8 cellular contexts compared by ENCODE assay signal in the genomic region with DNA sequence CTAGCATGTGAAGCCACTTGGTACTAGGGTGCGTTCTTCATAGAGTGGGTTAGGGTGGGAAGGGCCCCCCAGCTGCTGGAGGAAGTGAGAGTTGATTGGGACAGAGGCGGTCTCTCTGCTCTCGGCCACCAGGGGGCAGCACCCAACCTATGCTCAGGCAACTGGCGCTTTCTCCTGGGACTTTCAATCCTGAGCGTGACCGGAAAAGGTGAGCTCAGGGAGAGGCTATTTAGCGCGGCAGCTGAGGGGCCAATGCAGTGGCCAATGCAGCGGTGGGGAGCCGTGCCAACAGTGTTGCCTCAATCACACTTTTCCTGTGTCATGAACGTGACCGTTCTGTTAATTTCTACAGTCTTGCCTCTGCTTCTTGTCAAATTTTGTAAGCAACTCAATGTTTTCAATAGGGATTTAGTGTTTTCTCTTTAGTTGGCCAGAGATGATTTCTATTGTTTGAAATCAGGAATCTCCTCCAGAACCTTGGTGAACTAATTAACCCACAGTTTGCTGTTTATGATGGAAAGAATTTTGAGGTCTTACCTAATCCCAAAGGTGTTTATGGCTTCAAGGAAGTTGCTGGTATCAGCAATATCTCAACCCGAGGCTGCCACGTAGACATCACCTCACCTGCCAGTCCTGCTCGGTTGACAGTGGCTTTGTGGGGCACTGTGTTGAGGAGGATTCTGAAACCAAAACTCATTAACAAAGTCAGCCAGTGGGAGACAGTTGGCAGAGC.
DNase-seq lines count a peak whose midpoint lies in the region; ATAC-seq and TF ChIP-seq lines count a peak whose summit lies in the region.

No MANE protein-coding gene starts in this region.

- ATAC-seq in GM21360 (IDR thresholded peaks at IDR 0.05; ENCODE audit: unreplicated experiment) (peak; percentile 90), right cardiac atrium (peak; percentile 70 to 89)

- intact Hi-C loops in right cardiac atrium (cut with DNase I) = loop anchor here in 1 of 4 donors (10.0 kb wide), 1 partner anchor 228 kb away; no protein-coding TSS in a partner anchor

- TF ChIP-seq EP300 in Ishikawa (IDR thresholded peaks at IDR 0.05; ENCODE audit: borderline replicate concordance) = peak; percentile 28; the same call in 1 of the 2 replicates

- DNase-seq in COLO668 (lab: John Stamatoyannopoulos, UW; ENCODE audit: unreplicated experiment) (peak; percentile 52), SKM-1 treated with dmso at 0.1 percent for 144 hours (lab: John Stamatoyannopoulos, UW; ENCODE audit: unreplicated experiment) (peak; percentile 81), amniotic stem cell (lab: John Stamatoyannopoulos, UW) (peak; percentile 5), right cardiac atrium (peak; percentile 76 to 89 (median 86)), renal cortical epithelial cell (ENCODE audit: low read depth) (peak; percentile 85), NCI-H510A treated with DMSO at 0.1 percent for 48 hours (lab: John Stamatoyannopoulos, UW) (no peak)

- no peak overlapping the region for H3K4me3 ChIP-seq in right cardiac atrium (ENCODE audit: low read length)

- H3K27me3 ChIP-seq in right cardiac atrium (ENCODE audit: control insufficient read depth, insufficient read depth) = no peaks in the 10 kb centered on the region

- 20% methylated on average over 15 of the region's 15 CpGs for WGBS in right cardiac atrium

- H3K9me3 ChIP-seq in right cardiac atrium (ENCODE audit: control insufficient read depth, low read length) = no peaks in the 10 kb centered on the region

- peaks cover 2% of the 10 kb centered on the region for H3K4me1 ChIP-seq in right cardiac atrium (ENCODE audit: control insufficient read depth, insufficient read depth, low read length)

- no peak overlapping the region for H3K27ac ChIP-seq in right cardiac atrium (ENCODE audit: low read length)

- peak; percentile 91 for TF ChIP-seq RAD21 in Ishikawa (IDR thresholded peaks at IDR 0.05; ENCODE audit: low read depth)

TF ChIP-seq in Ishikawa, 13 proteins besides CTCF, POLR2A, EP300 and RAD21:
- TF ChIP-seq, protein P1, sequence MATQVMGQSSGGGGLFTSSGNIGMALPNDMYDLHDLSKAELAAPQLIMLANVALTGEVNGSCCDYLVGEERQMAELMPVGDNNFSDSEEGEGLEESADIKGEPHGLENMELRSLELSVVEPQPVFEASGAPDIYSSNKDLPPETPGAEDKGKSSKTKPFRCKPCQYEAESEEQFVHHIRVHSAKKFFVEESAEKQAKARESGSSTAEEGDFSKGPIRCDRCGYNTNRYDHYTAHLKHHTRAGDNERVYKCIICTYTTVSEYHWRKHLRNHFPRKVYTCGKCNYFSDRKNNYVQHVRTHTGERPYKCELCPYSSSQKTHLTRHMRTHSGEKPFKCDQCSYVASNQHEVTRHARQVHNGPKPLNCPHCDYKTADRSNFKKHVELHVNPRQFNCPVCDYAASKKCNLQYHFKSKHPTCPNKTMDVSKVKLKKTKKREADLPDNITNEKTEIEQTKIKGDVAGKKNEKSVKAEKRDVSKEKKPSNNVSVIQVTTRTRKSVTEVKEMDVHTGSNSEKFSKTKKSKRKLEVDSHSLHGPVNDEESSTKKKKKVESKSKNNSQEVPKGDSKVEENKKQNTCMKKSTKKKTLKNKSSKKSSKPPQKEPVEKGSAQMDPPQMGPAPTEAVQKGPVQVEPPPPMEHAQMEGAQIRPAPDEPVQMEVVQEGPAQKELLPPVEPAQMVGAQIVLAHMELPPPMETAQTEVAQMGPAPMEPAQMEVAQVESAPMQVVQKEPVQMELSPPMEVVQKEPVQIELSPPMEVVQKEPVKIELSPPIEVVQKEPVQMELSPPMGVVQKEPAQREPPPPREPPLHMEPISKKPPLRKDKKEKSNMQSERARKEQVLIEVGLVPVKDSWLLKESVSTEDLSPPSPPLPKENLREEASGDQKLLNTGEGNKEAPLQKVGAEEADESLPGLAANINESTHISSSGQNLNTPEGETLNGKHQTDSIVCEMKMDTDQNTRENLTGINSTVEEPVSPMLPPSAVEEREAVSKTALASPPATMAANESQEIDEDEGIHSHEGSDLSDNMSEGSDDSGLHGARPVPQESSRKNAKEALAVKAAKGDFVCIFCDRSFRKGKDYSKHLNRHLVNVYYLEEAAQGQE (IDR thresholded peaks at IDR 0.05; ENCODE audit: low read depth) = no peak
- TF ChIP-seq NFIC (IDR thresholded peaks at IDR 0.05) = peak; percentile 54; the same call in 1 of the 2 replicates
- TF ChIP-seq, protein P2, sequence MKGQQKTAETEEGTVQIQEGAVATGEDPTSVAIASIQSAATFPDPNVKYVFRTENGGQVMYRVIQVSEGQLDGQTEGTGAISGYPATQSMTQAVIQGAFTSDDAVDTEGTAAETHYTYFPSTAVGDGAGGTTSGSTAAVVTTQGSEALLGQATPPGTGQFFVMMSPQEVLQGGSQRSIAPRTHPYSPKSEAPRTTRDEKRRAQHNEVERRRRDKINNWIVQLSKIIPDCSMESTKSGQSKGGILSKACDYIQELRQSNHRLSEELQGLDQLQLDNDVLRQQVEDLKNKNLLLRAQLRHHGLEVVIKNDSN (IDR thresholded peaks at IDR 0.05) = peak; percentile 54
- TF ChIP-seq CEBPB (IDR thresholded peaks at IDR 0.05) = 0 out of 2 replicates have a peak, but pooled peaks have one; percentile 16
- TF ChIP-seq YY1 (IDR thresholded peaks at IDR 0.05; ENCODE audit: low read depth) = no peak
- TF ChIP-seq, protein P3, sequence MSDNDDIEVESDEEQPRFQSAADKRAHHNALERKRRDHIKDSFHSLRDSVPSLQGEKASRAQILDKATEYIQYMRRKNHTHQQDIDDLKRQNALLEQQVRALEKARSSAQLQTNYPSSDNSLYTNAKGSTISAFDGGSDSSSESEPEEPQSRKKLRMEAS (IDR thresholded peaks at IDR 0.05) = peak; percentile 45; the same call in 1 of the 2 replicates
- TF ChIP-seq CREB1 (IDR thresholded peaks at IDR 0.05; ENCODE audit: low read depth) = no peak
